ENCODE assay signal across 1 cellular context in the genomic region with DNA sequence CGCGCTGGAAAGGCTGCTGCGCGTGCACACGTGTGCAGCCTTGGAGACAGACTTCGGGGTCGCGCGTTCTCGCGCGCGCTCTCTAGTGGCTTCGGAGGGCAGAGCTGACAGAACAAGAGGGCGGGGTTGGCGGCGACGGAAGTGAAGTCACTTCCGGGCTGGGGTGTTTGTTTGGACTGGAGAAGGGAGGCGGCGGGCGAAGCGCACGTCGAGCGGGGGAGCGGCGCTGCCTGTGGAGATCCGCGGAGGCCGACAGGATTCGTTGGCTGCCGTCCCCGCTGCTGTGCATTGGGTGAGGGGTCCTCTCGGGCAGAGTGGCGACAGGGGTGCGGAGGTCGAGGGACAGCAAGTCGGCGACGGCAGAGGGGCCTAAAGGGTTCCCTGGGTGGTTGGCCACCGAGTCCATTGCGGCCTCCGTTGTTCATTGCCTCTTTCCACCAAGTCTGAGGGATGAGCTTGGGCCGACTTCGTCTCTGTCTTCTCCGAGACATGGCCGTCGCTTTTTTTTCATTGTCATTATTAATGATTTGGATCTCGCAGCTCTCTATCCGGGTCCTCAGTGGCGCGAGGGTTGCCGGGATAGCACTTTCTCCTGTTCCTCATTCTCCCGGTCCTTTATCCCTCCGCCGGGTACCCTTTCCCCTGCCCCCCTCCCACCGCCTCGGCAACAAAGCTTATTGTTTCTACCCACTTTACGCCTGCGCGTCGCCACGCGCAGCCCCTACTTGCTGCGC.
TF ChIP-seq lines count a peak whose summit lies in the region.

A gene with protein sequence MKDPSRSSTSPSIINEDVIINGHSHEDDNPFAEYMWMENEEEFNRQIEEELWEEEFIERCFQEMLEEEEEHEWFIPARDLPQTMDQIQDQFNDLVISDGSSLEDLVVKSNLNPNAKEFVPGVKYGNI (plus strand): TSS at position 166 of the 734 bp plus-strand sequence. CDS start 21,931 bp downstream, outside the sequence.

TF ChIP-seq in HepG2, 621 proteins besides CTCF, POLR2A, EP300 and RAD21 (continued from another document and continues in another):
- TF ChIP-seq, protein P1, sequence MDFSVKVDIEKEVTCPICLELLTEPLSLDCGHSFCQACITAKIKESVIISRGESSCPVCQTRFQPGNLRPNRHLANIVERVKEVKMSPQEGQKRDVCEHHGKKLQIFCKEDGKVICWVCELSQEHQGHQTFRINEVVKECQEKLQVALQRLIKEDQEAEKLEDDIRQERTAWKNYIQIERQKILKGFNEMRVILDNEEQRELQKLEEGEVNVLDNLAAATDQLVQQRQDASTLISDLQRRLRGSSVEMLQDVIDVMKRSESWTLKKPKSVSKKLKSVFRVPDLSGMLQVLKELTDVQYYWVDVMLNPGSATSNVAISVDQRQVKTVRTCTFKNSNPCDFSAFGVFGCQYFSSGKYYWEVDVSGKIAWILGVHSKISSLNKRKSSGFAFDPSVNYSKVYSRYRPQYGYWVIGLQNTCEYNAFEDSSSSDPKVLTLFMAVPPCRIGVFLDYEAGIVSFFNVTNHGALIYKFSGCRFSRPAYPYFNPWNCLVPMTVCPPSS (IDR thresholded peaks at IDR 0.05), result no peak
- TF ChIP-seq ZNF552 (CRISPR knock-in tag; IDR thresholded peaks at IDR 0.05; ENCODE audit: borderline replicate concordance), result no peak
- TF ChIP-seq, protein P2, sequence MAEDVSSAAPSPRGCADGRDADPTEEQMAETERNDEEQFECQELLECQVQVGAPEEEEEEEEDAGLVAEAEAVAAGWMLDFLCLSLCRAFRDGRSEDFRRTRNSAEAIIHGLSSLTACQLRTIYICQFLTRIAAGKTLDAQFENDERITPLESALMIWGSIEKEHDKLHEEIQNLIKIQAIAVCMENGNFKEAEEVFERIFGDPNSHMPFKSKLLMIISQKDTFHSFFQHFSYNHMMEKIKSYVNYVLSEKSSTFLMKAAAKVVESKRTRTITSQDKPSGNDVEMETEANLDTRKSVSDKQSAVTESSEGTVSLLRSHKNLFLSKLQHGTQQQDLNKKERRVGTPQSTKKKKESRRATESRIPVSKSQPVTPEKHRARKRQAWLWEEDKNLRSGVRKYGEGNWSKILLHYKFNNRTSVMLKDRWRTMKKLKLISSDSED (CRISPR knock-in tag; IDR thresholded peaks at IDR 0.05), result no peak
- peak; percentile 79 for TF ChIP-seq ZNF143 (CRISPR knock-in tag; IDR thresholded peaks at IDR 0.05)
- no peak; the same call in 1 of the 2 replicates for TF ChIP-seq FOXJ3 (CRISPR knock-in tag; IDR thresholded peaks at IDR 0.05; ENCODE audit: borderline replicate concordance)
- TF ChIP-seq ZNF12 (CRISPR knock-in tag; IDR thresholded peaks at IDR 0.05), result no peak
- TF ChIP-seq, protein P3, sequence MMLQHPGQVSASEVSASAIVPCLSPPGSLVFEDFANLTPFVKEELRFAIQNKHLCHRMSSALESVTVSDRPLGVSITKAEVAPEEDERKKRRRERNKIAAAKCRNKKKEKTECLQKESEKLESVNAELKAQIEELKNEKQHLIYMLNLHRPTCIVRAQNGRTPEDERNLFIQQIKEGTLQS (CRISPR knock-in tag; IDR thresholded peaks at IDR 0.05), result no peak
- TF ChIP-seq ZBTB7A (CRISPR knock-in tag; IDR thresholded peaks at IDR 0.05), result peak; percentile 77; the same call in 1 of the 2 replicates
- no peak; the same call in 1 of the 2 replicates for TF ChIP-seq ZNF891 (CRISPR knock-in tag; IDR thresholded peaks at IDR 0.05)
- no peak for TF ChIP-seq HHEX (CRISPR knock-in tag; IDR thresholded peaks at IDR 0.05)
- no peak for TF ChIP-seq PRPF4 (IDR thresholded peaks at IDR 0.05; ENCODE audit: low read depth, low read length, poor library complexity, severe bottlenecking)
- TF ChIP-seq ZNF780A (CRISPR knock-in tag; IDR thresholded peaks at IDR 0.05), result peak; percentile 74; the same call in 1 of the 2 replicates
- no peak for TF ChIP-seq MED13 (CRISPR knock-in tag; IDR thresholded peaks at IDR 0.05)
- TF ChIP-seq, protein P4, sequence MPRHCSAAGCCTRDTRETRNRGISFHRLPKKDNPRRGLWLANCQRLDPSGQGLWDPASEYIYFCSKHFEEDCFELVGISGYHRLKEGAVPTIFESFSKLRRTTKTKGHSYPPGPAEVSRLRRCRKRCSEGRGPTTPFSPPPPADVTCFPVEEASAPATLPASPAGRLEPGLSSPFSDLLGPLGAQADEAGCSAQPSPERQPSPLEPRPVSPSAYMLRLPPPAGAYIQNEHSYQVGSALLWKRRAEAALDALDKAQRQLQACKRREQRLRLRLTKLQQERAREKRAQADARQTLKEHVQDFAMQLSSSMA (CRISPR knock-in tag; IDR thresholded peaks at IDR 0.05), result no peak; the same call in 1 of the 2 replicates
- no peak for TF ChIP-seq ZFP36L2 (CRISPR knock-in tag; IDR thresholded peaks at IDR 0.05)
- TF ChIP-seq TBX3 (IDR thresholded peaks at IDR 0.05; ENCODE audit: borderline replicate concordance), result no peak; the same call in 1 of the 2 replicates
- TF ChIP-seq KAT8 (CRISPR knock-in tag; IDR thresholded peaks at IDR 0.05), result peak; percentile 89
- TF ChIP-seq, protein P5, sequence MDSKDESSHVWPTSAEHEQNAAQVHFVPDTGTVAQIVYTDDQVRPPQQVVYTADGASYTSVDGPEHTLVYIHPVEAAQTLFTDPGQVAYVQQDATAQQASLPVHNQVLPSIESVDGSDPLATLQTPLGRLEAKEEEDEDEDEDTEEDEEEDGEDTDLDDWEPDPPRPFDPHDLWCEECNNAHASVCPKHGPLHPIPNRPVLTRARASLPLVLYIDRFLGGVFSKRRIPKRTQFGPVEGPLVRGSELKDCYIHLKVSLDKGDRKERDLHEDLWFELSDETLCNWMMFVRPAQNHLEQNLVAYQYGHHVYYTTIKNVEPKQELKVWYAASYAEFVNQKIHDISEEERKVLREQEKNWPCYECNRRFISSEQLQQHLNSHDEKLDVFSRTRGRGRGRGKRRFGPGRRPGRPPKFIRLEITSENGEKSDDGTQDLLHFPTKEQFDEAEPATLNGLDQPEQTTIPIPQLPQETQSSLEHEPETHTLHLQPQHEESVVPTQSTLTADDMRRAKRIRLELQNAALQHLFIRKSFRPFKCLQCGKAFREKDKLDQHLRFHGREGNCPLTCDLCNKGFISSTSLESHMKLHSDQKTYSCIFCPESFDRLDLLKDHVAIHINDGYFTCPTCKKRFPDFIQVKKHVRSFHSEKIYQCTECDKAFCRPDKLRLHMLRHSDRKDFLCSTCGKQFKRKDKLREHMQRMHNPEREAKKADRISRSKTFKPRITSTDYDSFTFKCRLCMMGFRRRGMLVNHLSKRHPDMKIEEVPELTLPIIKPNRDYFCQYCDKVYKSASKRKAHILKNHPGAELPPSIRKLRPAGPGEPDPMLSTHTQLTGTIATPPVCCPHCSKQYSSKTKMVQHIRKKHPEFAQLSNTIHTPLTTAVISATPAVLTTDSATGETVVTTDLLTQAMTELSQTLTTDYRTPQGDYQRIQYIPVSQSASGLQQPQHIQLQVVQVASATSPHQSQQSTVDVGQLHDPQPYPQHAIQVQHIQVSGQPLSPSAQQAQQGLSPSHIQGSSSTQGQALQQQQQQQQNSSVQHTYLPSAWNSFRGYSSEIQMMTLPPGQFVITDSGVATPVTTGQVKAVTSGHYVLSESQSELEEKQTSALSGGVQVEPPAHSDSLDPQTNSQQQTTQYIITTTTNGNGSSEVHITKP (CRISPR knock-in tag; IDR thresholded peaks at IDR 0.05; ENCODE audit: low read depth), result 0 out of 2 replicates have a peak, but pooled peaks have one; percentile 61
- TF ChIP-seq GFI1 (CRISPR knock-in tag; IDR thresholded peaks at IDR 0.05; ENCODE audit: borderline replicate concordance), result no peak
- TF ChIP-seq, protein P6, sequence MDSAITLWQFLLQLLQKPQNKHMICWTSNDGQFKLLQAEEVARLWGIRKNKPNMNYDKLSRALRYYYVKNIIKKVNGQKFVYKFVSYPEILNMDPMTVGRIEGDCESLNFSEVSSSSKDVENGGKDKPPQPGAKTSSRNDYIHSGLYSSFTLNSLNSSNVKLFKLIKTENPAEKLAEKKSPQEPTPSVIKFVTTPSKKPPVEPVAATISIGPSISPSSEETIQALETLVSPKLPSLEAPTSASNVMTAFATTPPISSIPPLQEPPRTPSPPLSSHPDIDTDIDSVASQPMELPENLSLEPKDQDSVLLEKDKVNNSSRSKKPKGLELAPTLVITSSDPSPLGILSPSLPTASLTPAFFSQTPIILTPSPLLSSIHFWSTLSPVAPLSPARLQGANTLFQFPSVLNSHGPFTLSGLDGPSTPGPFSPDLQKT (CRISPR knock-in tag; IDR thresholded peaks at IDR 0.05; ENCODE audit: borderline replicate concordance), result no peak
- TF ChIP-seq, protein P7, sequence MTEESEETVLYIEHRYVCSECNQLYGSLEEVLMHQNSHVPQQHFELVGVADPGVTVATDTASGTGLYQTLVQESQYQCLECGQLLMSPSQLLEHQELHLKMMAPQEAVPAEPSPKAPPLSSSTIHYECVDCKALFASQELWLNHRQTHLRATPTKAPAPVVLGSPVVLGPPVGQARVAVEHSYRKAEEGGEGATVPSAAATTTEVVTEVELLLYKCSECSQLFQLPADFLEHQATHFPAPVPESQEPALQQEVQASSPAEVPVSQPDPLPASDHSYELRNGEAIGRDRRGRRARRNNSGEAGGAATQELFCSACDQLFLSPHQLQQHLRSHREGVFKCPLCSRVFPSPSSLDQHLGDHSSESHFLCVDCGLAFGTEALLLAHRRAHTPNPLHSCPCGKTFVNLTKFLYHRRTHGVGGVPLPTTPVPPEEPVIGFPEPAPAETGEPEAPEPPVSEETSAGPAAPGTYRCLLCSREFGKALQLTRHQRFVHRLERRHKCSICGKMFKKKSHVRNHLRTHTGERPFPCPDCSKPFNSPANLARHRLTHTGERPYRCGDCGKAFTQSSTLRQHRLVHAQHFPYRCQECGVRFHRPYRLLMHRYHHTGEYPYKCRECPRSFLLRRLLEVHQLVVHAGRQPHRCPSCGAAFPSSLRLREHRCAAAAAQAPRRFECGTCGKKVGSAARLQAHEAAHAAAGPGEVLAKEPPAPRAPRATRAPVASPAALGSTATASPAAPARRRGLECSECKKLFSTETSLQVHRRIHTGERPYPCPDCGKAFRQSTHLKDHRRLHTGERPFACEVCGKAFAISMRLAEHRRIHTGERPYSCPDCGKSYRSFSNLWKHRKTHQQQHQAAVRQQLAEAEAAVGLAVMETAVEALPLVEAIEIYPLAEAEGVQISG (CRISPR knock-in tag; IDR thresholded peaks at IDR 0.05), result peak; percentile 77
- TF ChIP-seq TEAD3 (CRISPR knock-in tag; optimal IDR thresholded peaks at IDR 0.05; ENCODE audit: borderline replicate concordance), result peak; percentile 64
- peak; percentile 73; the same call in 1 of the 2 replicates for TF ChIP-seq ATF7-NPFF (CRISPR knock-in tag; IDR thresholded peaks at IDR 0.05; ENCODE audit: low read depth)
- no peak for TF ChIP-seq PLRG1 (conservative IDR thresholded peaks at IDR 0.05)
- TF ChIP-seq ARNTL (CRISPR knock-in tag; IDR thresholded peaks at IDR 0.05), result peak; percentile 87
- peak; percentile 55; the same call in 1 of the 2 replicates for TF ChIP-seq ZNF775 (CRISPR knock-in tag; IDR thresholded peaks at IDR 0.05; ENCODE audit: borderline replicate concordance)
- TF ChIP-seq, protein P8, sequence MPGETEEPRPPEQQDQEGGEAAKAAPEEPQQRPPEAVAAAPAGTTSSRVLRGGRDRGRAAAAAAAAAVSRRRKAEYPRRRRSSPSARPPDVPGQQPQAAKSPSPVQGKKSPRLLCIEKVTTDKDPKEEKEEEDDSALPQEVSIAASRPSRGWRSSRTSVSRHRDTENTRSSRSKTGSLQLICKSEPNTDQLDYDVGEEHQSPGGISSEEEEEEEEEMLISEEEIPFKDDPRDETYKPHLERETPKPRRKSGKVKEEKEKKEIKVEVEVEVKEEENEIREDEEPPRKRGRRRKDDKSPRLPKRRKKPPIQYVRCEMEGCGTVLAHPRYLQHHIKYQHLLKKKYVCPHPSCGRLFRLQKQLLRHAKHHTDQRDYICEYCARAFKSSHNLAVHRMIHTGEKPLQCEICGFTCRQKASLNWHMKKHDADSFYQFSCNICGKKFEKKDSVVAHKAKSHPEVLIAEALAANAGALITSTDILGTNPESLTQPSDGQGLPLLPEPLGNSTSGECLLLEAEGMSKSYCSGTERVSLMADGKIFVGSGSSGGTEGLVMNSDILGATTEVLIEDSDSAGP (CRISPR knock-in tag; IDR thresholded peaks at IDR 0.05; ENCODE audit: borderline replicate concordance), result peak; percentile 74; the same call in 1 of the 2 replicates
- TF ChIP-seq, protein P9, sequence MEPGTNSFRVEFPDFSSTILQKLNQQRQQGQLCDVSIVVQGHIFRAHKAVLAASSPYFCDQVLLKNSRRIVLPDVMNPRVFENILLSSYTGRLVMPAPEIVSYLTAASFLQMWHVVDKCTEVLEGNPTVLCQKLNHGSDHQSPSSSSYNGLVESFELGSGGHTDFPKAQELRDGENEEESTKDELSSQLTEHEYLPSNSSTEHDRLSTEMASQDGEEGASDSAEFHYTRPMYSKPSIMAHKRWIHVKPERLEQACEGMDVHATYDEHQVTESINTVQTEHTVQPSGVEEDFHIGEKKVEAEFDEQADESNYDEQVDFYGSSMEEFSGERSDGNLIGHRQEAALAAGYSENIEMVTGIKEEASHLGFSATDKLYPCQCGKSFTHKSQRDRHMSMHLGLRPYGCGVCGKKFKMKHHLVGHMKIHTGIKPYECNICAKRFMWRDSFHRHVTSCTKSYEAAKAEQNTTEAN (CRISPR knock-in tag; conservative IDR thresholded peaks at IDR 0.05), result no peak; the same call in 1 of the 2 replicates
- no peak for TF ChIP-seq ZEB1 (IDR thresholded peaks at IDR 0.05; ENCODE audit: insufficient replicate concordance, low read depth)
- peak; percentile 40; the same call in 1 of the 2 replicates for TF ChIP-seq ZNF441 (CRISPR knock-in tag; IDR thresholded peaks at IDR 0.05; ENCODE audit: borderline replicate concordance)
- no peak for TF ChIP-seq MTF1 (CRISPR knock-in tag; IDR thresholded peaks at IDR 0.05)
- TF ChIP-seq CEBPG (CRISPR knock-in tag; IDR thresholded peaks at IDR 0.05), result peak; percentile 49
- TF ChIP-seq KLF11 (CRISPR knock-in tag; IDR thresholded peaks at IDR 0.05), result no peak
- TF ChIP-seq ZNF605 (CRISPR knock-in tag; IDR thresholded peaks at IDR 0.05), result peak; percentile 95
- TF ChIP-seq GTF2F1 (IDR thresholded peaks at IDR 0.05; ENCODE audit: low read length), result 0 out of 2 replicates have a peak, but pooled peaks have one; percentile 50
- TF ChIP-seq, protein P10, sequence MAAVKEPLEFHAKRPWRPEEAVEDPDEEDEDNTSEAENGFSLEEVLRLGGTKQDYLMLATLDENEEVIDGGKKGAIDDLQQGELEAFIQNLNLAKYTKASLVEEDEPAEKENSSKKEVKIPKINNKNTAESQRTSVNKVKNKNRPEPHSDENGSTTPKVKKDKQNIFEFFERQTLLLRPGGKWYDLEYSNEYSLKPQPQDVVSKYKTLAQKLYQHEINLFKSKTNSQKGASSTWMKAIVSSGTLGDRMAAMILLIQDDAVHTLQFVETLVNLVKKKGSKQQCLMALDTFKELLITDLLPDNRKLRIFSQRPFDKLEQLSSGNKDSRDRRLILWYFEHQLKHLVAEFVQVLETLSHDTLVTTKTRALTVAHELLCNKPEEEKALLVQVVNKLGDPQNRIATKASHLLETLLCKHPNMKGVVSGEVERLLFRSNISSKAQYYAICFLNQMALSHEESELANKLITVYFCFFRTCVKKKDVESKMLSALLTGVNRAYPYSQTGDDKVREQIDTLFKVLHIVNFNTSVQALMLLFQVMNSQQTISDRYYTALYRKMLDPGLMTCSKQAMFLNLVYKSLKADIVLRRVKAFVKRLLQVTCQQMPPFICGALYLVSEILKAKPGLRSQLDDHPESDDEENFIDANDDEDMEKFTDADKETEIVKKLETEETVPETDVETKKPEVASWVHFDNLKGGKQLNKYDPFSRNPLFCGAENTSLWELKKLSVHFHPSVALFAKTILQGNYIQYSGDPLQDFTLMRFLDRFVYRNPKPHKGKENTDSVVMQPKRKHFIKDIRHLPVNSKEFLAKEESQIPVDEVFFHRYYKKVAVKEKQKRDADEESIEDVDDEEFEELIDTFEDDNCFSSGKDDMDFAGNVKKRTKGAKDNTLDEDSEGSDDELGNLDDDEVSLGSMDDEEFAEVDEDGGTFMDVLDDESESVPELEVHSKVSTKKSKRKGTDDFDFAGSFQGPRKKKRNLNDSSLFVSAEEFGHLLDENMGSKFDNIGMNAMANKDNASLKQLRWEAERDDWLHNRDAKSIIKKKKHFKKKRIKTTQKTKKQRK (IDR thresholded peaks at IDR 0.05; ENCODE audit: low read length), result no peak
- TF ChIP-seq, protein P11, sequence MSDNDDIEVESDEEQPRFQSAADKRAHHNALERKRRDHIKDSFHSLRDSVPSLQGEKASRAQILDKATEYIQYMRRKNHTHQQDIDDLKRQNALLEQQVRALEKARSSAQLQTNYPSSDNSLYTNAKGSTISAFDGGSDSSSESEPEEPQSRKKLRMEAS (IDR thresholded peaks at IDR 0.05), result peak; percentile 78; the same call in 1 of the 2 replicates
